1 cellular context compared by ENCODE assay signal in genomic region chr19:54102421-54103169, GRCh38.
TF ChIP-seq lines count a peak whose summit lies in the region.

Gene NDUFA3 (plus strand): TSS chr19:54102855. CDS start chr19:54102879, 24 bp downstream.

TF ChIP-seq in HepG2, 621 proteins besides CTCF, POLR2A, EP300 and RAD21 (continued from another document and continues in another):
- TF ChIP-seq MYPOP (CRISPR knock-in tag; IDR thresholded peaks at IDR 0.05) (no peak; the same call in 1 of the 2 replicates), STAT5B (CRISPR knock-in tag; IDR thresholded peaks at IDR 0.05) (no peak), ZNF839 (CRISPR knock-in tag; IDR thresholded peaks at IDR 0.05; ENCODE audit: borderline replicate concordance) (no peak), SOX5 (CRISPR knock-in tag; IDR thresholded peaks at IDR 0.05; ENCODE audit: borderline replicate concordance) (no peak; the same call in 1 of the 2 replicates), USF2 (IDR thresholded peaks at IDR 0.05; ENCODE audit: low read depth, low read length) (no peak), USF2 (CRISPR knock-in tag; IDR thresholded peaks at IDR 0.05; ENCODE audit: borderline replicate concordance) (no peak), SALL1 (CRISPR knock-in tag; IDR thresholded peaks at IDR 0.05) (peak; percentile 49), CSRNP1 (CRISPR knock-in tag; IDR thresholded peaks at IDR 0.05) (no peak; the same call in 1 of the 2 replicates), ZFP91 (CRISPR knock-in tag; IDR thresholded peaks at IDR 0.05; ENCODE audit: borderline replicate concordance) (peak; percentile 90; the same call in 1 of the 2 replicates), CSRNP2 (CRISPR knock-in tag; conservative IDR thresholded peaks at IDR 0.05; ENCODE audit: low read depth) (no peak), ZNF205 (CRISPR knock-in tag; IDR thresholded peaks at IDR 0.05) (peak; percentile 19; the same call in 1 of the 2 replicates), ZZZ3 (CRISPR knock-in tag; IDR thresholded peaks at IDR 0.05; ENCODE audit: borderline replicate concordance) (no peak), POLR2G (IDR thresholded peaks at IDR 0.05; ENCODE audit: low read depth, low read length) (peak; percentile 86), ZNF430 (CRISPR knock-in tag; IDR thresholded peaks at IDR 0.05) (0 out of 2 replicates have a peak, but pooled peaks have one; percentile 44), ZNF737 (CRISPR knock-in tag; IDR thresholded peaks at IDR 0.05; ENCODE audit: borderline replicate concordance) (no peak), POLR2AphosphoS2 (IDR thresholded peaks at IDR 0.05; ENCODE audit: low read depth, low read length) (no peak), SRSF4 (IDR thresholded peaks at IDR 0.05; ENCODE audit: low read depth, low read length, poor library complexity, severe bottlenecking) (no peak), NFRKB (IDR thresholded peaks at IDR 0.05) (no peak), FIP1L1 (IDR thresholded peaks at IDR 0.05; ENCODE audit: borderline replicate concordance, insufficient read depth, low read depth, low read length) (peak; percentile 70; the same call in 1 of the 2 replicates), HMGXB4 (CRISPR knock-in tag; IDR thresholded peaks at IDR 0.05; ENCODE audit: borderline replicate concordance in 1 of 2, low read depth in 1 of 2) (peak; percentile 47 to 83; a peak in 3 of 4 replicates), NR0B2 (CRISPR knock-in tag; IDR thresholded peaks at IDR 0.05) (peak; percentile 57; the same call in 1 of the 2 replicates), ZSCAN22 (CRISPR knock-in tag; IDR thresholded peaks at IDR 0.05) (no peak), ZNF605 (CRISPR knock-in tag; IDR thresholded peaks at IDR 0.05) (no peak), ZNF225 (CRISPR knock-in tag; IDR thresholded peaks at IDR 0.05) (peak; percentile 84; the same call in 1 of the 2 replicates), ZNF44 (CRISPR knock-in tag; IDR thresholded peaks at IDR 0.05) (no peak), SMARCE1 (IDR thresholded peaks at IDR 0.05; ENCODE audit: borderline replicate concordance) (no peak), YEATS2 (CRISPR knock-in tag; IDR thresholded peaks at IDR 0.05; ENCODE audit: borderline replicate concordance) (peak; percentile 73; the same call in 1 of the 2 replicates), ESRRA (CRISPR knock-in tag; IDR thresholded peaks at IDR 0.05; ENCODE audit: low read depth) (peak; percentile 56; the same call in 1 of the 2 replicates), PRMT3 (CRISPR knock-in tag; IDR thresholded peaks at IDR 0.05; ENCODE audit: borderline replicate concordance, low read depth) (no peak), MED8 (CRISPR knock-in tag; IDR thresholded peaks at IDR 0.05; ENCODE audit: insufficient replicate concordance) (peak; percentile 48), RAD51 (IDR thresholded peaks at IDR 0.05; ENCODE audit: borderline replicate concordance) (no peak), PLRG1 (conservative IDR thresholded peaks at IDR 0.05) (no peak), MEIS2 (CRISPR knock-in tag; IDR thresholded peaks at IDR 0.05) (no peak), ZNF710 (CRISPR knock-in tag; IDR thresholded peaks at IDR 0.05; ENCODE audit: borderline replicate concordance) (peak; percentile 83; the same call in 1 of the 2 replicates), THRA (CRISPR knock-in tag; IDR thresholded peaks at IDR 0.05; ENCODE audit: borderline replicate concordance) (0 out of 2 replicates have a peak, but pooled peaks have one; percentile 31), ZNF432 (CRISPR knock-in tag; IDR thresholded peaks at IDR 0.05; ENCODE audit: borderline replicate concordance) (no peak), ATAD3A (CRISPR knock-in tag; IDR thresholded peaks at IDR 0.05) (no peak), IRF2 (CRISPR knock-in tag; IDR thresholded peaks at IDR 0.05) (peak; percentile 99), ERF (CRISPR knock-in tag; IDR thresholded peaks at IDR 0.05) (peak; percentile 84), ATF2 (CRISPR knock-in tag; IDR thresholded peaks at IDR 0.05) (peak; percentile 74; the same call in 1 of the 2 replicates), SP4 (CRISPR knock-in tag; IDR thresholded peaks at IDR 0.05) (peak; percentile 40; the same call in 1 of the 2 replicates), NRL (CRISPR knock-in tag; IDR thresholded peaks at IDR 0.05; ENCODE audit: borderline replicate concordance) (peak; percentile 63), ZNF451 (CRISPR knock-in tag; IDR thresholded peaks at IDR 0.05) (no peak), KDM1A (CRISPR knock-in tag; IDR thresholded peaks at IDR 0.05) (peak; percentile 99), ZNF124 (CRISPR knock-in tag; IDR thresholded peaks at IDR 0.05) (0 out of 2 replicates have a peak, but pooled peaks have one; percentile 60), ZNF18 (CRISPR knock-in tag; IDR thresholded peaks at IDR 0.05; ENCODE audit: insufficient replicate concordance) (no peak), TP53 (CRISPR knock-in tag; conservative IDR thresholded peaks at IDR 0.05) (no peak), SPEN (CRISPR knock-in tag; IDR thresholded peaks at IDR 0.05; ENCODE audit: low read depth) (peak; percentile 83; the same call in 1 of the 2 replicates), ZFP37 (CRISPR knock-in tag; IDR thresholded peaks at IDR 0.05; ENCODE audit: borderline replicate concordance) (no peak)
